In genomic region chr1:246931549-246932365, GRCh38 we compare ENCODE assay signal across 8 cellular contexts. TPM values are rescaled to one million over a fixed set of nuclear protein-coding genes. Genes with fewer than 3 reads are reported as not detected.
DNase-seq lines count a peak whose midpoint lies in the region; ATAC-seq and TF ChIP-seq lines count a peak whose summit lies in the region.

A gene with protein sequence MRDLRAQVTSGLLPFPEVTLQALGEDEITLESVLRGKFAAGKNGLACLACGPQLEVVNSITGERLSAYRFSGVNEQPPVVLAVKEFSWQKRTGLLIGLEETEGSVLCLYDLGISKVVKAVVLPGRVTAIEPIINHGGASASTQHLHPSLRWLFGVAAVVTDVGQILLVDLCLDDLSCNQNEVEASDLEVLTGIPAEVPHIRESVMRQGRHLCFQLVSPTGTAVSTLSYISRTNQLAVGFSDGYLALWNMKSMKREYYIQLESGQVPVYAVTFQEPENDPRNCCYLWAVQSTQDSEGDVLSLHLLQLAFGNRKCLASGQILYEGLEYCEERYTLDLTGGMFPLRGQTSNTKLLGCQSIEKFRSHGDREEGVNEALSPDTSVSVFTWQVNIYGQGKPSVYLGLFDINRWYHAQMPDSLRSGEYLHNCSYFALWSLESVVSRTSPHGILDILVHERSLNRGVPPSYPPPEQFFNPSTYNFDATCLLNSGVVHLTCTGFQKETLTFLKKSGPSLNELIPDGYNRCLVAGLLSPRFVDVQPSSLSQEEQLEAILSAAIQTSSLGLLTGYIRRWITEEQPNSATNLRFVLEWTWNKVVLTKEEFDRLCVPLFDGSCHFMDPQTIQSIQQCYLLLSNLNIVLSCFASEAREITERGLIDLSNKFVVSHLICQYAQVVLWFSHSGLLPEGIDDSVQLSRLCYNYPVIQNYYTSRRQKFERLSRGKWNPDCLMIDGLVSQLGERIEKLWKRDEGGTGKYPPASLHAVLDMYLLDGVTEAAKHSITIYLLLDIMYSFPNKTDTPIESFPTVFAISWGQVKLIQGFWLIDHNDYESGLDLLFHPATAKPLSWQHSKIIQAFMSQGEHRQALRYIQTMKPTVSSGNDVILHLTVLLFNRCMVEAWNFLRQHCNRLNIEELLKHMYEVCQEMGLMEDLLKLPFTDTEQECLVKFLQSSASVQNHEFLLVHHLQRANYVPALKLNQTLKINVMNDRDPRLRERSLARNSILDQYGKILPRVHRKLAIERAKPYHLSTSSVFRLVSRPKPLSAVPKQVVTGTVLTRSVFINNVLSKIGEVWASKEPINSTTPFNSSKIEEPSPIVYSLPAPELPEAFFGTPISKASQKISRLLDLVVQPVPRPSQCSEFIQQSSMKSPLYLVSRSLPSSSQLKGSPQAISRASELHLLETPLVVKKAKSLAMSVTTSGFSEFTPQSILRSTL (N-terminal part only) (minus strand): TSS chr1:246931948. CDS start chr1:246918370, 13,578 bp downstream.

- no peaks in the 10 kb centered on the region for H3K27me3 ChIP-seq in liver (ENCODE audit: control insufficient read depth in 4 of 4, insufficient read depth in 4 of 4, low read length in 3 of 4)

- peak within 1 kb of the TSS; percentile 92 to 98 (median 97) for H3K27ac Mint-ChIP-seq in CD14-positive monocyte

- no peaks in the 10 kb centered on the region for H3K9me3 ChIP-seq in liver (ENCODE audit: control insufficient read depth in 4 of 4, low read length in 3 of 4)

- peak; percentile 90 for ATAC-seq in GM19397 (IDR thresholded peaks at IDR 0.05; ENCODE audit: unreplicated experiment)
- peak; percentile 94 for ATAC-seq in HG03571 (IDR thresholded peaks at IDR 0.05; ENCODE audit: unreplicated experiment)

- TF ChIP-seq CTCF in CD14-positive monocyte (IDR thresholded peaks at IDR 0.05), result no peak
- TF ChIP-seq CTCF in liver (IDR thresholded peaks at IDR 0.05; ENCODE audit: low read depth, low read length, missing input control), result no peak

- H3K4me3 ChIP-seq in liver (ENCODE audit: low read depth in 1 of 3, low read length in 3 of 3), result peak within 1 kb of the TSS; percentile 88 to 98 (median 89)

- peaks cover 17% of the 10 kb centered on the region in 2 donors for H3K36me3 Mint-ChIP-seq in CD14-positive monocyte

- peaks cover 3 to 16% (median 11%) of the 10 kb centered on the region in 4 donors for H3K4me1 ChIP-seq in liver (ENCODE audit: control insufficient read depth in 4 of 4, insufficient read depth in 4 of 4, low read length in 3 of 4)

- DNase-seq in CD14-positive monocyte (ENCODE audit: low spot score), result peak; percentile 95
- DNase-seq in NCI-H82 (lab: John Stamatoyannopoulos, UW), result peak; percentile 99
- DNase-seq in activated CD4-positive, alpha-beta T cell treated with anti-CD3 and anti-CD28 coated beads, Interleukin-2, amount 50 U/mL, for 48 hours, result peak; percentile 92 to 94
- peak; percentile 95 to 98 for DNase-seq in dermis microvascular lymphatic vessel endothelial cell (ENCODE audit: low read depth in 2 of 2)
- peak; percentile 97 for DNase-seq in stimulated activated CD4-positive, alpha-beta T cell treated with anti-CD3 and anti-CD28 coated beads, Interleukin-4, amount 100 ng/mL, for 24 hours

- peak within 1 kb of the TSS; percentile 97 to 98 for H3K4me3 Mint-ChIP-seq in CD14-positive monocyte

- under 1% methylated on average over 90 of the region's 90 CpGs for WGBS in liver

- no peaks in the 10 kb centered on the region for H3K36me3 ChIP-seq in liver (ENCODE audit: control insufficient read depth in 4 of 4, insufficient read depth in 3 of 4, low read depth in 1 of 4, low read length in 3 of 4)

- TF ChIP-seq RAD21 in liver (IDR thresholded peaks at IDR 0.05), result peak in 1 of 2 donors; percentile 32

- H3K9me3 Mint-ChIP-seq in CD14-positive monocyte, result peaks cover 3 to 7% (median 5%) of the 10 kb centered on the region in 7 donors

- peak within 1 kb of the TSS; percentile 97 for H3K27ac ChIP-seq in liver (ENCODE audit: low read depth in 1 of 2, low read length in 2 of 2)

- intact Hi-C loops in CD14-positive monocyte (cut with micrococcal nuclease), result loop anchor here (2.0 to 10.0 kb wide), 4 partner anchors 31 to 143 kb away; partner anchors contain the start of genes ZNF670 (in 2 of the 2) and ZNF695 (in 1 of the 2)

- H3K27me3 Mint-ChIP-seq in CD14-positive monocyte (ENCODE audit: low read depth in 3 of 3), result peaks cover 0 to 7% (median 2%) of the 10 kb centered on the region in 3 donors

- peaks cover 23% of the 10 kb centered on the region for H3K4me1 Mint-ChIP-seq in CD14-positive monocyte

- H3K9ac ChIP-seq in liver (ENCODE audit: low read depth in 1 of 2, low read length in 2 of 2), result peak within 1 kb of the TSS; percentile 83 to 99

TF ChIP-seq in liver, 16 proteins besides CTCF, POLR2A, EP300 and RAD21:
- TF ChIP-seq SP1 (IDR thresholded peaks at IDR 0.05) (peak; percentile 75), NR2F2 (IDR thresholded peaks at IDR 0.05) (no peak), MAX (IDR thresholded peaks at IDR 0.05) (peak; percentile 37), TAF1 (conservative IDR thresholded peaks at IDR 0.05) (peak; percentile 84), JUND (IDR thresholded peaks at IDR 0.05) (no peak), YY1 (IDR thresholded peaks at IDR 0.05) (peak; percentile 81), EGR1 (IDR thresholded peaks at IDR 0.05; ENCODE audit: low read depth in 2 of 2) (peak in 1 of 2 donors; percentile 54), ZBTB33 (IDR thresholded peaks at IDR 0.05) (peak; percentile 99), HNF4A (conservative IDR thresholded peaks at IDR 0.05) (no peak), RXRA (IDR thresholded peaks at IDR 0.05) (peak; percentile 11 to 15), HNF4G (IDR thresholded peaks at IDR 0.05) (no peak), REST (IDR thresholded peaks at IDR 0.05) (peak; percentile 89), FOXA2 (IDR thresholded peaks at IDR 0.05) (peak; percentile 3), FOXA1 (IDR thresholded peaks at IDR 0.05) (no peak), GABPA (IDR thresholded peaks at IDR 0.05 in 1 of 2, conservative IDR thresholded peaks at IDR 0.05 in 1 of 2) (peak; percentile 25 to 86)
- TF ChIP-seq, protein P1, sequence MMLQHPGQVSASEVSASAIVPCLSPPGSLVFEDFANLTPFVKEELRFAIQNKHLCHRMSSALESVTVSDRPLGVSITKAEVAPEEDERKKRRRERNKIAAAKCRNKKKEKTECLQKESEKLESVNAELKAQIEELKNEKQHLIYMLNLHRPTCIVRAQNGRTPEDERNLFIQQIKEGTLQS (IDR thresholded peaks at IDR 0.05), result no peak

RNA-seq across cellular contexts. Expression of the gene that starts here (rescaled TPM):
- polyA plus RNA-seq in CD14-positive monocyte (1 to 10 TPM; 2.4 to 5.4 TPM), liver (1 to 10 TPM; 4.2 to 5.3 TPM)
- total RNA-seq in dermis microvascular lymphatic vessel endothelial cell (20.5 and 22.9 TPM in 2 replicates), liver (10 to 100 TPM; 15.9 to 17.5 TPM)

Comparison
In these comparisons a context has a peak if more than half of its experiments do, and no peak if none do; other contexts are left out.
1. Peak in every context shown above with its lines: DNase-seq, ATAC-seq, H3K4me3 ChIP-seq and H3K27ac ChIP-seq.